1 cellular context compared by ENCODE assay signal in the genomic region with DNA sequence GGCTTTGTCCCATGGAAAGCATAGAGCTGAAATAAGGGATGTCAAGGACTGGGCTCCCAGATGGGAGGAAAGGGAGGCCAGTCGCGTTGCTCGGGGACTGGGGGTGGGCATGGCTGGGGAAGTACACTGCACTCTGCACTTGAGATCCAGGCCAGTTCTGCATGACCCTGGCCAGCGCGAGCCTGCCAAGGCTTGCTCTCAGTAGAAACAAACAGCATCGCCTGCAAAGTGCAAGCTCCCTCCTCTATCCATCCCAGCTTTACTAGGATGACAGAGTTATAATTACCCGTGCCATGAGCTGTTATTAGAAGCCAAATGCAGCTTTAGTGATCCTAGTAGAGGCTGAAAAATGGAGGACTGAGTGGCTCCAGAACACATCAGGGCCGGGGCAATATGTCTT.
TF ChIP-seq lines count a peak whose summit lies in the region.

No MANE protein-coding gene starts in this region.

TF ChIP-seq in HepG2, 621 proteins besides CTCF, POLR2A, EP300 and RAD21 (continued from another document):
- TF ChIP-seq, protein P1, sequence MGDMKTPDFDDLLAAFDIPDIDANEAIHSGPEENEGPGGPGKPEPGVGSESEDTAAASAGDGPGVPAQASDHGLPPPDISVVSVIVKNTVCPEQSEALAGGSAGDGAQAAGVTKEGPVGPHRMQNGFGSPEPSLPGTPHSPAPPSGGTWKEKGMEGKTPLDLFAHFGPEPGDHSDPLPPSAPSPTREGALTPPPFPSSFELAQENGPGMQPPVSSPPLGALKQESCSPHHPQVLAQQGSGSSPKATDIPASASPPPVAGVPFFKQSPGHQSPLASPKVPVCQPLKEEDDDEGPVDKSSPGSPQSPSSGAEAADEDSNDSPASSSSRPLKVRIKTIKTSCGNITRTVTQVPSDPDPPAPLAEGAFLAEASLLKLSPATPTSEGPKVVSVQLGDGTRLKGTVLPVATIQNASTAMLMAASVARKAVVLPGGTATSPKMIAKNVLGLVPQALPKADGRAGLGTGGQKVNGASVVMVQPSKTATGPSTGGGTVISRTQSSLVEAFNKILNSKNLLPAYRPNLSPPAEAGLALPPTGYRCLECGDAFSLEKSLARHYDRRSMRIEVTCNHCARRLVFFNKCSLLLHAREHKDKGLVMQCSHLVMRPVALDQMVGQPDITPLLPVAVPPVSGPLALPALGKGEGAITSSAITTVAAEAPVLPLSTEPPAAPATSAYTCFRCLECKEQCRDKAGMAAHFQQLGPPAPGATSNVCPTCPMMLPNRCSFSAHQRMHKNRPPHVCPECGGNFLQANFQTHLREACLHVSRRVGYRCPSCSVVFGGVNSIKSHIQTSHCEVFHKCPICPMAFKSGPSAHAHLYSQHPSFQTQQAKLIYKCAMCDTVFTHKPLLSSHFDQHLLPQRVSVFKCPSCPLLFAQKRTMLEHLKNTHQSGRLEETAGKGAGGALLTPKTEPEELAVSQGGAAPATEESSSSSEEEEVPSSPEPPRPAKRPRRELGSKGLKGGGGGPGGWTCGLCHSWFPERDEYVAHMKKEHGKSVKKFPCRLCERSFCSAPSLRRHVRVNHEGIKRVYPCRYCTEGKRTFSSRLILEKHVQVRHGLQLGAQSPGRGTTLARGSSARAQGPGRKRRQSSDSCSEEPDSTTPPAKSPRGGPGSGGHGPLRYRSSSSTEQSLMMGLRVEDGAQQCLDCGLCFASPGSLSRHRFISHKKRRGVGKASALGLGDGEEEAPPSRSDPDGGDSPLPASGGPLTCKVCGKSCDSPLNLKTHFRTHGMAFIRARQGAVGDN (CRISPR knock-in tag; IDR thresholded peaks at IDR 0.05), result peak; percentile 34; the same call in 1 of the 2 replicates
- TF ChIP-seq ZFX (CRISPR knock-in tag; IDR thresholded peaks at IDR 0.05; ENCODE audit: low read depth) (0 out of 2 replicates have a peak, but pooled peaks have one; percentile 12), SALL1 (CRISPR knock-in tag; IDR thresholded peaks at IDR 0.05) (0 out of 2 replicates have a peak, but pooled peaks have one; percentile 17), ZNF552 (CRISPR knock-in tag; IDR thresholded peaks at IDR 0.05; ENCODE audit: borderline replicate concordance) (no peak)
